ENCODE assay signal across 8 cellular contexts in genomic region chr16:77213542-77214108, GRCh38. TPM values are rescaled to one million over a fixed set of nuclear protein-coding genes. Genes with fewer than 3 reads are reported as not detected.
DNase-seq lines count a peak whose midpoint lies in the region; ATAC-seq lines count a peak whose summit lies in the region.

No MANE protein-coding gene starts in this region.

- no peaks in the 10 kb centered on the region for H3K27me3 Mint-ChIP-seq in activated CD8-positive, alpha-beta memory T cell treated with anti-CD3 and anti-CD28 coated beads, Interleukin-2, amount 10 ng/mL, durations not matched to agents 7 days and 5 days
- H3K27me3 Mint-ChIP-seq in stimulated activated memory B cell treated with anti-CD40 and anti-IgM and Interleukin-4, amounts not matched to agents 10 μg/mL and 1 μg/mL and 100 μg/mL, for 72 hours = no peaks in the 10 kb centered on the region

- no peak overlapping the region for H3K4ac ChIP-seq in neuronal stem cell (ENCODE audit: low read length)

- H3K14ac ChIP-seq in neuronal stem cell (ENCODE audit: low read length) = no peak overlapping the region

- no peaks in the 10 kb centered on the region for H3K9me3 Mint-ChIP-seq in activated CD8-positive, alpha-beta memory T cell treated with anti-CD3 and anti-CD28 coated beads, Interleukin-2, amount 10 ng/mL, durations not matched to agents 7 days and 5 days (ENCODE audit: low read depth)
- no peaks in the 10 kb centered on the region for H3K9me3 Mint-ChIP-seq in stimulated activated memory B cell treated with anti-CD40 and anti-IgM and Interleukin-4, amounts not matched to agents 10 μg/mL and 1 μg/mL and 100 μg/mL, for 72 hours

- no peaks in the 10 kb centered on the region for H3K36me3 Mint-ChIP-seq in activated CD8-positive, alpha-beta memory T cell treated with anti-CD3 and anti-CD28 coated beads, Interleukin-2, amount 10 ng/mL, durations not matched to agents 7 days and 5 days
- no peaks in the 10 kb centered on the region for H3K36me3 Mint-ChIP-seq in stimulated activated memory B cell treated with anti-CD40 and anti-IgM and Interleukin-4, amounts not matched to agents 10 μg/mL and 1 μg/mL and 100 μg/mL, for 72 hours

- no peaks in the 10 kb centered on the region for H3K27me3 ChIP-seq in neuronal stem cell (ENCODE audit: control insufficient read depth in 3 of 3, insufficient read depth in 3 of 3, low read depth in 1 of 3, low read length in 3 of 3)

- WGBS in neuronal stem cell (ENCODE audit: extremely low coverage in 2 of 2, insufficient read length in 2 of 2, insufficient replicate concordance in 1 of 2), 2 donors = no CpG with 5 or more reads among the region's 15 CpGs

- CTCF ChIA-PET in activated CD8-positive, alpha-beta memory T cell treated with anti-CD3 and anti-CD28 coated beads, Interleukin-2, amount 10 ng/mL, durations not matched to agents 7 days and 5 days (lab: Charles Lee) = interaction anchor here (0.6 kb wide), 1 partner anchor 23 kb away, joined by 3 read pairs; the partner anchor contains the start of gene MON1B

- H3K9ac ChIP-seq in neuronal stem cell (ENCODE audit: low read depth, low read length, poor library complexity) = no peak overlapping the region

- no peak for DNase-seq in activated CD8-positive, alpha-beta memory T cell treated with anti-CD3 and anti-CD28 coated beads, Interleukin-2, amount 10 ng/mL, durations not matched to agents 7 days and 5 days
- DNase-seq in activated CD8-positive, alpha-beta memory T cell treated with anti-CD3 and anti-CD28 coated beads, Interleukin-2, amount 50 U/mL, for 48 hours = no peak
- peak; percentile 80 for DNase-seq in SW480 (ENCODE audit: low spot score)
- DNase-seq in glomerular endothelial cell (ENCODE audit: extremely low read depth, low read depth, low spot score) = peak; percentile 82
- no peak for DNase-seq in neuronal stem cell (ENCODE audit: low spot score)
- DNase-seq in RPMI8226 = no peak

- no peak overlapping the region for H3K4me3 ChIP-seq in neuronal stem cell (ENCODE audit: low read length in 2 of 2)

- no peak overlapping the region for H3K27ac Mint-ChIP-seq in activated CD8-positive, alpha-beta memory T cell treated with anti-CD3 and anti-CD28 coated beads, Interleukin-2, amount 10 ng/mL, durations not matched to agents 7 days and 5 days
- no peak overlapping the region for H3K27ac Mint-ChIP-seq in stimulated activated memory B cell treated with anti-CD40 and anti-IgM and Interleukin-4, amounts not matched to agents 10 μg/mL and 1 μg/mL and 100 μg/mL, for 72 hours

- H2BK120ac ChIP-seq in neuronal stem cell (ENCODE audit: low read depth, low read length) = no peak overlapping the region

- no peak overlapping the region for H2BK5ac ChIP-seq in neuronal stem cell (ENCODE audit: low read length)

- H3K4me1 Mint-ChIP-seq in activated CD8-positive, alpha-beta memory T cell treated with anti-CD3 and anti-CD28 coated beads, Interleukin-2, amount 10 ng/mL, durations not matched to agents 7 days and 5 days = peaks cover 8% of the 10 kb centered on the region
- H3K4me1 Mint-ChIP-seq in stimulated activated memory B cell treated with anti-CD40 and anti-IgM and Interleukin-4, amounts not matched to agents 10 μg/mL and 1 μg/mL and 100 μg/mL, for 72 hours = peaks cover 14% of the 10 kb centered on the region

- peaks cover 5 to 10% of the 10 kb centered on the region in 2 donors for H3K4me1 ChIP-seq in neuronal stem cell (ENCODE audit: control insufficient read depth in 2 of 2, insufficient read depth in 1 of 2, low read depth in 1 of 2, low read length in 2 of 2)

- H3K4me3 Mint-ChIP-seq in activated CD8-positive, alpha-beta memory T cell treated with anti-CD3 and anti-CD28 coated beads, Interleukin-2, amount 10 ng/mL, durations not matched to agents 7 days and 5 days = peak overlapping the region; percentile 64
- H3K4me3 Mint-ChIP-seq in stimulated activated memory B cell treated with anti-CD40 and anti-IgM and Interleukin-4, amounts not matched to agents 10 μg/mL and 1 μg/mL and 100 μg/mL, for 72 hours = peak overlapping the region; percentile 77

- H3K36me3 ChIP-seq in neuronal stem cell (replicated peaks in 1 of 2; ENCODE audit: control insufficient read depth in 2 of 2, insufficient read depth in 2 of 2, low read length in 2 of 2) = no peaks in the 10 kb centered on the region

- no peak overlapping the region for H3K18ac ChIP-seq in neuronal stem cell (ENCODE audit: low read length)

- H3K9me3 ChIP-seq in neuronal stem cell (replicated peaks in 1 of 2; ENCODE audit: control insufficient read depth in 2 of 2, insufficient read depth in 1 of 2, low read depth in 1 of 2, low read length in 2 of 2) = peaks cover 1 to 4% of the 10 kb centered on the region in 2 donors

- no peak overlapping the region for H3K27ac ChIP-seq in neuronal stem cell (replicated peaks; ENCODE audit: low read length)

- H3K23ac ChIP-seq in neuronal stem cell (ENCODE audit: low read depth, low read length, poor library complexity) = no peak overlapping the region

- H2BK15ac ChIP-seq in neuronal stem cell (ENCODE audit: low read length) = no peak overlapping the region

- H4K91ac ChIP-seq in neuronal stem cell (ENCODE audit: low read depth, low read length, poor library complexity) = no peak overlapping the region

- no peak overlapping the region for H2AK5ac ChIP-seq in neuronal stem cell (ENCODE audit: low read depth, low read length)

- H4K8ac ChIP-seq in neuronal stem cell (ENCODE audit: low read depth, low read length) = no peak overlapping the region

- no peak overlapping the region for H2BK12ac ChIP-seq in neuronal stem cell (ENCODE audit: low read length)

- no peak for ATAC-seq in activated CD8-positive, alpha-beta memory T cell treated with anti-CD3 and anti-CD28 coated beads, Interleukin-2, amount 10 ng/mL, durations not matched to agents 7 days and 5 days
- no peak for ATAC-seq in stimulated activated memory B cell treated with anti-CD40 and anti-IgM and Interleukin-4, amounts not matched to agents 10 μg/mL and 1 μg/mL and 100 μg/mL, for 72 hours
- ATAC-seq in GM18511 (IDR thresholded peaks at IDR 0.05; ENCODE audit: unreplicated experiment) = no peak

- H3K79me1 ChIP-seq in neuronal stem cell (ENCODE audit: low read depth, low read length) = no peaks in the 10 kb centered on the region

- no peak overlapping the region for H3K4me2 ChIP-seq in neuronal stem cell (ENCODE audit: insufficient read depth, low read length, poor library complexity, severe bottlenecking)

- H2AFZ ChIP-seq in neuronal stem cell (ENCODE audit: low read length) = no peak overlapping the region

RNA-seq across cellular contexts. Expression of gene SYCE1L, which starts 14.4 kb away (rescaled TPM):
- total RNA-seq in activated CD8-positive, alpha-beta memory T cell treated with anti-CD3 and anti-CD28 coated beads, Interleukin-2, amount 10 ng/mL, durations not matched to agents 7 days and 5 days = 1 to 10 TPM; 3.8 to 4.1 TPM
- total RNA-seq in glomerular endothelial cell = 2.1 and 11.6 TPM in 2 replicates
- 15.6 TPM for polyA plus RNA-seq in neuronal stem cell (2013, experiment 1 of 2)
- 24.8 TPM for polyA plus RNA-seq in neuronal stem cell (2013, experiment 2 of 2)

RNA-seq across cellular contexts. Expression of gene MON1B, which starts 22.6 kb away (rescaled TPM):
- total RNA-seq in activated CD8-positive, alpha-beta memory T cell treated with anti-CD3 and anti-CD28 coated beads, Interleukin-2, amount 10 ng/mL, durations not matched to agents 7 days and 5 days = 10 to 100 TPM; 79.2 to 89.4 TPM
- total RNA-seq in glomerular endothelial cell = 30.2 and 38.4 TPM in 2 replicates
- polyA plus RNA-seq in neuronal stem cell (2013, experiment 1 of 2) = 15.7 TPM
- polyA plus RNA-seq in neuronal stem cell (2013, experiment 2 of 2) = 15.3 TPM

Comparison
In these comparisons a context has a peak if more than half of its experiments do, and no peak if none do; other contexts are left out.
1. DNase-seq: peak in SW480 (single experiment) and glomerular endothelial cell (single experiment); none in activated CD8-positive, alpha-beta memory T cell treated with anti-CD3 and anti-CD28 coated beads, Interleukin-2, amount 10 ng/mL, durations not matched to agents 7 days and 5 days (single experiment), activated CD8-positive, alpha-beta memory T cell treated with anti-CD3 and anti-CD28 coated beads, Interleukin-2, amount 50 U/mL, for 48 hours (single experiment), neuronal stem cell (single experiment) and RPMI8226 (single experiment).